ENCODE assay signal across 1 cellular context in the genomic region with DNA sequence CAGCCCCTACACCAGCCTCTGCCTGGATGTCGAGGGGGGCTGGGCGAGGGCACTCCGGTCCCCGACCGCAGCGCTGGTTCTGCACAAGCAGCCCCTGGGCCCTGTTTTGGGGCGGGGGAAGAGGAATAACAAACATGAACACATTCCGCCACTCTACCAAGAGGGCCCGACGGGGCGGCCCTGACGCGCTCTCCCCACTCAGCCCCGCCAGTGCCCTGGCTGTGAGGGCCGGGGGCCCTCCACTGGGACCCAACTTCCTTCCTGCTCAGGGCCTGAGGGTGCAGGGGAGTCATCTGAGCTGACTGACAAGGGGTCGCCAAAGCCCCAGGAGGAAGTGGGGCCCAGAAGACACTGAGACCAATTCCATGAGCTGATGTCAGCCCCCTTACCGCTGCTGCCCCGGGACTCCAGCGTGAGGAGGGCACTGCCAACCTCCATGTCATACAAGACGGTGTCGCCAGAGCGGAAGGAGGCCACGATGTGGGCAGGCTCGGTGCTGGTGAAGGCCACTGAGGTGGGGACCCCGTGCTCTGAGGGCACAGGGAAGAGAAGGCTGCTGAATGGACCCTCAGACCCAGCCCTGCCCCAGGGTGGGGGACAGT.
A peak's percentile ranks its signal among the peaks of the same experiment; 100 is the strongest.
TF ChIP-seq lines count a peak whose summit lies in the region.

No MANE protein-coding gene starts in this region.

TF ChIP-seq in K562, 482 proteins besides CTCF, POLR2A, EP300 and RAD21:
- TF ChIP-seq RBM22 (IDR thresholded peaks at IDR 0.05; ENCODE audit: low read depth, low read length, poor library complexity, severe bottlenecking) (peak; percentile 36), POLR2G (IDR thresholded peaks at IDR 0.05; ENCODE audit: low read depth, low read length) (peak; percentile 58; the same call in 1 of the 2 replicates), RBBP5 (IDR thresholded peaks at IDR 0.05; ENCODE audit: borderline replicate concordance, insufficient read depth, low read length, poor library complexity, severe bottlenecking) (no peak)
